In the genomic region with DNA sequence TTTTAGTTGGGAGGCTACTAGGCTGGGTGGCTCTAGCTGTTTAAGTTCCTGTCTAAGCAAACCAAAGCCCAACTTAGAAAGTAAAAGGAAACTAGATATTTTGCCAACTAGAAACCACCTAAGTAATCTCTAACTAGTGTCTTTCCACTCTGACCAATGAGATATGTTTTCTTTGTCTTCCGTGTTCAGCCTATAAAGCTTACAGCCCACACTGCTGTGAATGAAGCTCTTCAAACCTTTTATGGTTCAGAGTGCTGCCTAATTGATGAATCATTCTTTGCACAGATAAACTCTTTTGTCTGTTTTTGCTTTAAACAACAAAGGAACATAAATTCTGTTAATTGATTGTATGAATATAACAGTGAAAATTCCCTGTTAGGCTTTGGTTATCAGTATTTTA, we compare ENCODE assay signal across 9 cellular contexts.
DNase-seq lines count a peak whose midpoint lies in the region; ATAC-seq and TF ChIP-seq lines count a peak whose summit lies in the region.
"Had no signal": no experiment of that assay in that cellular context is flagged by ENCODE, and none has a peak within 500 bp of the region (broad histone marks: within the 10 kb centered on the region; RNA-seq: fewer than 3 reads in every experiment).

No MANE protein-coding gene starts in this region.

- H3K27me3 ChIP-seq in HAP-1 (ENCODE audit: low read depth) (no peaks in the 10 kb centered on the region), esophagus muscularis mucosa (no peaks in the 10 kb centered on the region), tibial nerve (no peaks in the 10 kb centered on the region)

- TF ChIP-seq POLR2A in esophagus muscularis mucosa (IDR thresholded peaks at IDR 0.05; ENCODE audit: low read depth) = no peak
- no peak for TF ChIP-seq POLR2A in tibial nerve (IDR thresholded peaks at IDR 0.05)

- H3K27ac Mint-ChIP-seq in T-helper 1 cell treated with Interleukin-12 subunit alpha and Interleukin-12 subunit beta and Interleukin-4 antibody, amounts not matched to agents 30 μg/mL and 1 μg/mL, for 36 hours = peak overlapping the region; percentile 17
- no peak overlapping the region for H3K27ac Mint-ChIP-seq in endothelial cell (ENCODE audit: unreplicated experiment)
- H3K27ac Mint-ChIP-seq: mesothelial cell of epicardium had no signal

- no peak for ATAC-seq in GM19351 (IDR thresholded peaks at IDR 0.05; ENCODE audit: unreplicated experiment)

- H3K9me3 ChIP-seq in HAP-1 = no peaks in the 10 kb centered on the region
- H3K9me3 ChIP-seq in esophagus muscularis mucosa = no peaks in the 10 kb centered on the region
- H3K9me3 ChIP-seq in tibial nerve = no peaks in the 10 kb centered on the region

- no peaks in the 10 kb centered on the region for H3K9me3 Mint-ChIP-seq in T-helper 1 cell treated with Interleukin-12 subunit alpha and Interleukin-12 subunit beta and Interleukin-4 antibody, amounts not matched to agents 30 μg/mL and 1 μg/mL, for 36 hours
- H3K9me3 Mint-ChIP-seq in endothelial cell (ENCODE audit: unreplicated experiment) = no peaks in the 10 kb centered on the region

- in situ Hi-C loops in HAP-1 (cut with MboI; ENCODE audit: low sequenced_read_pairs) = no loop called here

- WGBS in esophagus muscularis mucosa = 55% methylated on average over 1 of the region's 1 CpG
- WGBS in tibial nerve, 2 donors = 56 to 61% methylated on average over 1 of the region's 1 CpG

- TF ChIP-seq EP300 in esophagus muscularis mucosa (IDR thresholded peaks at IDR 0.05) (no peak), tibial nerve (IDR thresholded peaks at IDR 0.05) (no peak)

- H3K4me1 ChIP-seq in HAP-1 (peaks cover 31% of the 10 kb centered on the region), esophagus muscularis mucosa (peaks cover 0 to 5% (median 0%) of the 10 kb centered on the region in 4 donors), tibial nerve (peaks cover 0 to 19% (median 0%) of the 10 kb centered on the region in 4 donors)

- no peak overlapping the region for H3K4me3 Mint-ChIP-seq in T-helper 1 cell treated with Interleukin-12 subunit alpha and Interleukin-12 subunit beta and Interleukin-4 antibody, amounts not matched to agents 30 μg/mL and 1 μg/mL, for 36 hours
- no peak overlapping the region for H3K4me3 Mint-ChIP-seq in endothelial cell (ENCODE audit: unreplicated experiment)
- H3K4me3 Mint-ChIP-seq: mesothelial cell of epicardium had no signal

- H3K36me3 ChIP-seq in HAP-1 (replicated peaks) = no peaks in the 10 kb centered on the region
- H3K36me3 ChIP-seq in esophagus muscularis mucosa = no peaks in the 10 kb centered on the region
- no peaks in the 10 kb centered on the region for H3K36me3 ChIP-seq in tibial nerve

- intact Hi-C loops in esophagus muscularis mucosa (cut with DNase I) = no loop called here

- no peak overlapping the region for H3K4me3 ChIP-seq in HAP-1
- no peak overlapping the region for H3K4me3 ChIP-seq in esophagus muscularis mucosa
- H3K4me3 ChIP-seq in tibial nerve = no peak overlapping the region

- peaks cover 53% of the 10 kb centered on the region for H3K4me1 Mint-ChIP-seq in T-helper 1 cell treated with Interleukin-12 subunit alpha and Interleukin-12 subunit beta and Interleukin-4 antibody, amounts not matched to agents 30 μg/mL and 1 μg/mL, for 36 hours (ENCODE audit: low read depth)
- peaks cover 2% of the 10 kb centered on the region for H3K4me1 Mint-ChIP-seq in endothelial cell (ENCODE audit: unreplicated experiment)

- H3K36me3 Mint-ChIP-seq in T-helper 1 cell treated with Interleukin-12 subunit alpha and Interleukin-12 subunit beta and Interleukin-4 antibody, amounts not matched to agents 30 μg/mL and 1 μg/mL, for 36 hours (ENCODE audit: low read depth) = peaks cover 30% of the 10 kb centered on the region
- no peaks in the 10 kb centered on the region for H3K36me3 Mint-ChIP-seq in endothelial cell (ENCODE audit: low read depth, unreplicated experiment)

- no peak for TF ChIP-seq CTCF in endothelial cell (IDR thresholded peaks at IDR 0.05; ENCODE audit: unreplicated experiment)
- no peak for TF ChIP-seq CTCF in esophagus muscularis mucosa (IDR thresholded peaks at IDR 0.05)
- no peak for TF ChIP-seq CTCF in tibial nerve (IDR thresholded peaks at IDR 0.05)

- DNase-seq in COR-L47 (lab: John Stamatoyannopoulos, UW) = peak; percentile 4
- peak; percentile 34 to 85 for DNase-seq in HAP-1 (ENCODE audit: low spot score in 2 of 2)
- DNase-seq in kidney glomerular epithelial cell (lab: John Stamatoyannopoulos, UW) = peak; percentile 90
- DNase-seq in endothelial cell (ENCODE audit: low spot score) = no peak
- DNase-seq in esophagus muscularis mucosa (ENCODE audit: extremely low spot score) = no peak
- DNase-seq in tibial nerve (ENCODE audit: low spot score in 2 of 2) = no peak

- H3K27ac ChIP-seq in esophagus muscularis mucosa (replicated peaks in 1 of 4) (no peak overlapping the region), tibial nerve (no peak overlapping the region)

- H3K27me3 Mint-ChIP-seq in T-helper 1 cell treated with Interleukin-12 subunit alpha and Interleukin-12 subunit beta and Interleukin-4 antibody, amounts not matched to agents 30 μg/mL and 1 μg/mL, for 36 hours (ENCODE audit: low read depth) = no peaks in the 10 kb centered on the region
- no peaks in the 10 kb centered on the region for H3K27me3 Mint-ChIP-seq in endothelial cell (ENCODE audit: unreplicated experiment)

Comparison
In these comparisons a context has a peak if more than half of its experiments do, and no peak if none do; other contexts are left out.
1. DNase-seq: peak in COR-L47 (single experiment), HAP-1 (2 of 2) and kidney glomerular epithelial cell (single experiment); none in endothelial cell (single experiment), esophagus muscularis mucosa (single experiment) and tibial nerve (0 of 2).